Comparison of ENCODE assay signal across 2 cellular contexts in the genomic region with DNA sequence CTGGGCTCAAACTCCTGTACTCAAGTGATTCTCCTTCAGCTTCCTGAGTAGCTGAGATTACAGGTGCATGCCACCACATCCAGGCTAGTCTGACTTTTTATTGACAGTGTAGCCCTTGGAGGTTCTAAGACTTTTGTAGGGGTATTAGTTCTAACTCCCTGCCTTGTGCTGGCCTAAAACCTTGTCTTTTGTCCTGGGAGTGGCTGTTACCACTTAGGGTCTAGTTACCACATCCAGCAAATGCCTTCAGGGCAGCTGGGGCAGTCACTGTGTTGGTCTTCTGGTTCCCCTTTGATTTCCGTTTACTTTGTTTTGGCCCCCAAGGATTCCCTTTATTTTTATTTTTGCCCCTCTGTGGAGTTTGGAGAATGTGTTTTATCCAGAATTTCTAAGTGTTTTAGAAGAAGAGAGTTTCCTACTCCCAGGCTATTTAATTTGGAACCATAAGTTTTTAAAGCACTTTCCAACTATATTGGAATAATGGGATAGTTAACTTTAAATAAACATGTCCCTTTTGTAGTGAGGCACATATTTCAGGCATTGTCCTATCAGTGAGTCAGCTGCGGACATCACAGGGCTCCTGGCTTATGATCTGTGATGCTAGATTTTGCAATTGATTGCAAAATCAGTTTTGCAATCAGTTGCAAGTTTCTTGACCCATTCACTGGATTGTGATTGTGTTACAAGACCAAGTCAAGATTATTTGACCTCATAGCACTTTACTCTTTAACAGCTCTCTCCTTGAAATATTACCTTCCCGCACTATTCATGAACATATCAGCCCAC.
TF ChIP-seq lines count a peak whose summit lies in the region.

No MANE protein-coding gene starts in this region.

TF ChIP-seq in K562, 482 proteins besides CTCF, POLR2A, EP300 and RAD21 (continued from another document):
- TF ChIP-seq, protein P1, sequence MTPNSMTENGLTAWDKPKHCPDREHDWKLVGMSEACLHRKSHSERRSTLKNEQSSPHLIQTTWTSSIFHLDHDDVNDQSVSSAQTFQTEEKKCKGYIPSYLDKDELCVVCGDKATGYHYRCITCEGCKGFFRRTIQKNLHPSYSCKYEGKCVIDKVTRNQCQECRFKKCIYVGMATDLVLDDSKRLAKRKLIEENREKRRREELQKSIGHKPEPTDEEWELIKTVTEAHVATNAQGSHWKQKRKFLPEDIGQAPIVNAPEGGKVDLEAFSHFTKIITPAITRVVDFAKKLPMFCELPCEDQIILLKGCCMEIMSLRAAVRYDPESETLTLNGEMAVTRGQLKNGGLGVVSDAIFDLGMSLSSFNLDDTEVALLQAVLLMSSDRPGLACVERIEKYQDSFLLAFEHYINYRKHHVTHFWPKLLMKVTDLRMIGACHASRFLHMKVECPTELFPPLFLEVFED (CRISPR knock-in tag; conservative IDR thresholded peaks at IDR 0.05): no peak
- TF ChIP-seq CEBPB (tag; IDR thresholded peaks at IDR 0.05): 0 out of 2 replicates have a peak, but pooled peaks have one; percentile 35
- TF ChIP-seq, protein P2, sequence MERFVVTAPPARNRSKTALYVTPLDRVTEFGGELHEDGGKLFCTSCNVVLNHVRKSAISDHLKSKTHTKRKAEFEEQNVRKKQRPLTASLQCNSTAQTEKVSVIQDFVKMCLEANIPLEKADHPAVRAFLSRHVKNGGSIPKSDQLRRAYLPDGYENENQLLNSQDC (CRISPR knock-in tag; IDR thresholded peaks at IDR 0.05): no peak
- no peak for TF ChIP-seq CSDE1 (IDR thresholded peaks at IDR 0.05)
- TF ChIP-seq KAT8 (IDR thresholded peaks at IDR 0.05; ENCODE audit: low read depth): no peak
- TF ChIP-seq ZNF766 (CRISPR knock-in tag; conservative IDR thresholded peaks at IDR 0.05): no peak
- TF ChIP-seq CEBPG (CRISPR knock-in tag; IDR thresholded peaks at IDR 0.05): no peak
- peak; percentile 62 to 78; a peak in 3 of 4 replicates for TF ChIP-seq CEBPG (tag; conservative IDR thresholded peaks at IDR 0.05 in 1 of 2, IDR thresholded peaks at IDR 0.05 in 1 of 2)
- no peak for TF ChIP-seq ZZZ3 (IDR thresholded peaks at IDR 0.05)
- TF ChIP-seq SP1 (CRISPR knock-in tag; IDR thresholded peaks at IDR 0.05): no peak
- TF ChIP-seq ZNF79 (CRISPR knock-in tag; IDR thresholded peaks at IDR 0.05; ENCODE audit: low read depth): no peak
- no peak for TF ChIP-seq ZNF551 (CRISPR knock-in tag; IDR thresholded peaks at IDR 0.05)
- TF ChIP-seq, protein P3, sequence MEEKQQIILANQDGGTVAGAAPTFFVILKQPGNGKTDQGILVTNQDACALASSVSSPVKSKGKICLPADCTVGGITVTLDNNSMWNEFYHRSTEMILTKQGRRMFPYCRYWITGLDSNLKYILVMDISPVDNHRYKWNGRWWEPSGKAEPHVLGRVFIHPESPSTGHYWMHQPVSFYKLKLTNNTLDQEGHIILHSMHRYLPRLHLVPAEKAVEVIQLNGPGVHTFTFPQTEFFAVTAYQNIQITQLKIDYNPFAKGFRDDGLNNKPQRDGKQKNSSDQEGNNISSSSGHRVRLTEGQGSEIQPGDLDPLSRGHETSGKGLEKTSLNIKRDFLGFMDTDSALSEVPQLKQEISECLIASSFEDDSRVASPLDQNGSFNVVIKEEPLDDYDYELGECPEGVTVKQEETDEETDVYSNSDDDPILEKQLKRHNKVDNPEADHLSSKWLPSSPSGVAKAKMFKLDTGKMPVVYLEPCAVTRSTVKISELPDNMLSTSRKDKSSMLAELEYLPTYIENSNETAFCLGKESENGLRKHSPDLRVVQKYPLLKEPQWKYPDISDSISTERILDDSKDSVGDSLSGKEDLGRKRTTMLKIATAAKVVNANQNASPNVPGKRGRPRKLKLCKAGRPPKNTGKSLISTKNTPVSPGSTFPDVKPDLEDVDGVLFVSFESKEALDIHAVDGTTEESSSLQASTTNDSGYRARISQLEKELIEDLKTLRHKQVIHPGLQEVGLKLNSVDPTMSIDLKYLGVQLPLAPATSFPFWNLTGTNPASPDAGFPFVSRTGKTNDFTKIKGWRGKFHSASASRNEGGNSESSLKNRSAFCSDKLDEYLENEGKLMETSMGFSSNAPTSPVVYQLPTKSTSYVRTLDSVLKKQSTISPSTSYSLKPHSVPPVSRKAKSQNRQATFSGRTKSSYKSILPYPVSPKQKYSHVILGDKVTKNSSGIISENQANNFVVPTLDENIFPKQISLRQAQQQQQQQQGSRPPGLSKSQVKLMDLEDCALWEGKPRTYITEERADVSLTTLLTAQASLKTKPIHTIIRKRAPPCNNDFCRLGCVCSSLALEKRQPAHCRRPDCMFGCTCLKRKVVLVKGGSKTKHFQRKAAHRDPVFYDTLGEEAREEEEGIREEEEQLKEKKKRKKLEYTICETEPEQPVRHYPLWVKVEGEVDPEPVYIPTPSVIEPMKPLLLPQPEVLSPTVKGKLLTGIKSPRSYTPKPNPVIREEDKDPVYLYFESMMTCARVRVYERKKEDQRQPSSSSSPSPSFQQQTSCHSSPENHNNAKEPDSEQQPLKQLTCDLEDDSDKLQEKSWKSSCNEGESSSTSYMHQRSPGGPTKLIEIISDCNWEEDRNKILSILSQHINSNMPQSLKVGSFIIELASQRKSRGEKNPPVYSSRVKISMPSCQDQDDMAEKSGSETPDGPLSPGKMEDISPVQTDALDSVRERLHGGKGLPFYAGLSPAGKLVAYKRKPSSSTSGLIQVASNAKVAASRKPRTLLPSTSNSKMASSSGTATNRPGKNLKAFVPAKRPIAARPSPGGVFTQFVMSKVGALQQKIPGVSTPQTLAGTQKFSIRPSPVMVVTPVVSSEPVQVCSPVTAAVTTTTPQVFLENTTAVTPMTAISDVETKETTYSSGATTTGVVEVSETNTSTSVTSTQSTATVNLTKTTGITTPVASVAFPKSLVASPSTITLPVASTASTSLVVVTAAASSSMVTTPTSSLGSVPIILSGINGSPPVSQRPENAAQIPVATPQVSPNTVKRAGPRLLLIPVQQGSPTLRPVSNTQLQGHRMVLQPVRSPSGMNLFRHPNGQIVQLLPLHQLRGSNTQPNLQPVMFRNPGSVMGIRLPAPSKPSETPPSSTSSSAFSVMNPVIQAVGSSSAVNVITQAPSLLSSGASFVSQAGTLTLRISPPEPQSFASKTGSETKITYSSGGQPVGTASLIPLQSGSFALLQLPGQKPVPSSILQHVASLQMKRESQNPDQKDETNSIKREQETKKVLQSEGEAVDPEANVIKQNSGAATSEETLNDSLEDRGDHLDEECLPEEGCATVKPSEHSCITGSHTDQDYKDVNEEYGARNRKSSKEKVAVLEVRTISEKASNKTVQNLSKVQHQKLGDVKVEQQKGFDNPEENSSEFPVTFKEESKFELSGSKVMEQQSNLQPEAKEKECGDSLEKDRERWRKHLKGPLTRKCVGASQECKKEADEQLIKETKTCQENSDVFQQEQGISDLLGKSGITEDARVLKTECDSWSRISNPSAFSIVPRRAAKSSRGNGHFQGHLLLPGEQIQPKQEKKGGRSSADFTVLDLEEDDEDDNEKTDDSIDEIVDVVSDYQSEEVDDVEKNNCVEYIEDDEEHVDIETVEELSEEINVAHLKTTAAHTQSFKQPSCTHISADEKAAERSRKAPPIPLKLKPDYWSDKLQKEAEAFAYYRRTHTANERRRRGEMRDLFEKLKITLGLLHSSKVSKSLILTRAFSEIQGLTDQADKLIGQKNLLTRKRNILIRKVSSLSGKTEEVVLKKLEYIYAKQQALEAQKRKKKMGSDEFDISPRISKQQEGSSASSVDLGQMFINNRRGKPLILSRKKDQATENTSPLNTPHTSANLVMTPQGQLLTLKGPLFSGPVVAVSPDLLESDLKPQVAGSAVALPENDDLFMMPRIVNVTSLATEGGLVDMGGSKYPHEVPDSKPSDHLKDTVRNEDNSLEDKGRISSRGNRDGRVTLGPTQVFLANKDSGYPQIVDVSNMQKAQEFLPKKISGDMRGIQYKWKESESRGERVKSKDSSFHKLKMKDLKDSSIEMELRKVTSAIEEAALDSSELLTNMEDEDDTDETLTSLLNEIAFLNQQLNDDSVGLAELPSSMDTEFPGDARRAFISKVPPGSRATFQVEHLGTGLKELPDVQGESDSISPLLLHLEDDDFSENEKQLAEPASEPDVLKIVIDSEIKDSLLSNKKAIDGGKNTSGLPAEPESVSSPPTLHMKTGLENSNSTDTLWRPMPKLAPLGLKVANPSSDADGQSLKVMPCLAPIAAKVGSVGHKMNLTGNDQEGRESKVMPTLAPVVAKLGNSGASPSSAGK (IDR thresholded peaks at IDR 0.05): no peak

TF ChIP-seq in HepG2, 621 proteins besides CTCF, POLR2A, EP300 and RAD21 (continued from another document):
- TF ChIP-seq ZNF577 (CRISPR knock-in tag; IDR thresholded peaks at IDR 0.05; ENCODE audit: borderline replicate concordance, low read depth) (no peak), IKZF4 (CRISPR knock-in tag; IDR thresholded peaks at IDR 0.05; ENCODE audit: borderline replicate concordance, low read depth, not compliant biosample characterization) (no peak), CC2D1A (CRISPR knock-in tag; IDR thresholded peaks at IDR 0.05) (no peak), ZNF83 (CRISPR knock-in tag; IDR thresholded peaks at IDR 0.05; ENCODE audit: borderline replicate concordance) (no peak), SOX6 (IDR thresholded peaks at IDR 0.05) (no peak), SOX6 (CRISPR knock-in tag; IDR thresholded peaks at IDR 0.05) (peak; percentile 39; the same call in 1 of the 2 replicates), ZNF720 (CRISPR knock-in tag; IDR thresholded peaks at IDR 0.05) (no peak), TAF1 (CRISPR knock-in tag; IDR thresholded peaks at IDR 0.05) (no peak), SOX13 (IDR thresholded peaks at IDR 0.05) (0 out of 2 replicates have a peak, but pooled peaks have one; percentile 33), SOX13 (CRISPR knock-in tag; conservative IDR thresholded peaks at IDR 0.05 in 1 of 2, IDR thresholded peaks at IDR 0.05 in 1 of 2) (peak in 1 of 2 experiments; percentile 62; a peak in 2 of 4 replicates), ZIK1 (CRISPR knock-in tag; IDR thresholded peaks at IDR 0.05; ENCODE audit: borderline replicate concordance, low read depth) (no peak), ZSCAN25 (CRISPR knock-in tag; IDR thresholded peaks at IDR 0.05) (no peak), HIVEP1 (CRISPR knock-in tag; IDR thresholded peaks at IDR 0.05) (no peak), ZNF3 (CRISPR knock-in tag; IDR thresholded peaks at IDR 0.05) (no peak), FOSL2 (CRISPR knock-in tag; IDR thresholded peaks at IDR 0.05) (peak; percentile 89)
- TF ChIP-seq, protein P4, sequence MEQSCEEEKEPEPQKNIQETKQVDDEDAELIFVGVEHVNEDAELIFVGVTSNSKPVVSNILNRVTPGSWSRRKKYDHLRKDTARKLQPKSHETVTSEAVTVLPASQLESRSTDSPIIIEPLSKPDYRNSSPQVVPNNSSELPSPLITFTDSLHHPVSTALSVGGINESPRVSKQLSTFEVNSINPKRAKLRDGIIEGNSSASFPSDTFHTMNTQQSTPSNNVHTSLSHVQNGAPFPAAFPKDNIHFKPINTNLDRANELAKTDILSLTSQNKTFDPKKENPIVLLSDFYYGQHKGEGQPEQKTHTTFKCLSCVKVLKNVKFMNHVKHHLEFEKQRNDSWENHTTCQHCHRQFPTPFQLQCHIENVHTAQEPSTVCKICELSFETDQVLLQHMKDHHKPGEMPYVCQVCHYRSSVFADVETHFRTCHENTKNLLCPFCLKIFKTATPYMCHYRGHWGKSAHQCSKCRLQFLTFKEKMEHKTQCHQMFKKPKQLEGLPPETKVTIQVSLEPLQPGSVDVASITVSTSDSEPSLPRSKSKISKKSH (CRISPR knock-in tag; IDR thresholded peaks at IDR 0.05; ENCODE audit: borderline replicate concordance): no peak
- TF ChIP-seq, protein P5, sequence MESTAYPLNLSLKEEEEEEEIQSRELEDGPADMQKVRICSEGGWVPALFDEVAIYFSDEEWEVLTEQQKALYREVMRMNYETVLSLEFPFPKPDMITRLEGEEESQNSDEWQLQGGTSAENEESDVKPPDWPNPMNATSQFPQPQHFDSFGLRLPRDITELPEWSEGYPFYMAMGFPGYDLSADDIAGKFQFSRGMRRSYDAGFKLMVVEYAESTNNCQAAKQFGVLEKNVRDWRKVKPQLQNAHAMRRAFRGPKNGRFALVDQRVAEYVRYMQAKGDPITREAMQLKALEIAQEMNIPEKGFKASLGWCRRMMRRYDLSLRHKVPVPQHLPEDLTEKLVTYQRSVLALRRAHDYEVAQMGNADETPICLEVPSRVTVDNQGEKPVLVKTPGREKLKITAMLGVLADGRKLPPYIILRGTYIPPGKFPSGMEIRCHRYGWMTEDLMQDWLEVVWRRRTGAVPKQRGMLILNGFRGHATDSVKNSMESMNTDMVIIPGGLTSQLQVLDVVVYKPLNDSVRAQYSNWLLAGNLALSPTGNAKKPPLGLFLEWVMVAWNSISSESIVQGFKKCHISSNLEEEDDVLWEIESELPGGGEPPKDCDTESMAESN (CRISPR knock-in tag; conservative IDR thresholded peaks at IDR 0.05): no peak
- TF ChIP-seq, protein P6, sequence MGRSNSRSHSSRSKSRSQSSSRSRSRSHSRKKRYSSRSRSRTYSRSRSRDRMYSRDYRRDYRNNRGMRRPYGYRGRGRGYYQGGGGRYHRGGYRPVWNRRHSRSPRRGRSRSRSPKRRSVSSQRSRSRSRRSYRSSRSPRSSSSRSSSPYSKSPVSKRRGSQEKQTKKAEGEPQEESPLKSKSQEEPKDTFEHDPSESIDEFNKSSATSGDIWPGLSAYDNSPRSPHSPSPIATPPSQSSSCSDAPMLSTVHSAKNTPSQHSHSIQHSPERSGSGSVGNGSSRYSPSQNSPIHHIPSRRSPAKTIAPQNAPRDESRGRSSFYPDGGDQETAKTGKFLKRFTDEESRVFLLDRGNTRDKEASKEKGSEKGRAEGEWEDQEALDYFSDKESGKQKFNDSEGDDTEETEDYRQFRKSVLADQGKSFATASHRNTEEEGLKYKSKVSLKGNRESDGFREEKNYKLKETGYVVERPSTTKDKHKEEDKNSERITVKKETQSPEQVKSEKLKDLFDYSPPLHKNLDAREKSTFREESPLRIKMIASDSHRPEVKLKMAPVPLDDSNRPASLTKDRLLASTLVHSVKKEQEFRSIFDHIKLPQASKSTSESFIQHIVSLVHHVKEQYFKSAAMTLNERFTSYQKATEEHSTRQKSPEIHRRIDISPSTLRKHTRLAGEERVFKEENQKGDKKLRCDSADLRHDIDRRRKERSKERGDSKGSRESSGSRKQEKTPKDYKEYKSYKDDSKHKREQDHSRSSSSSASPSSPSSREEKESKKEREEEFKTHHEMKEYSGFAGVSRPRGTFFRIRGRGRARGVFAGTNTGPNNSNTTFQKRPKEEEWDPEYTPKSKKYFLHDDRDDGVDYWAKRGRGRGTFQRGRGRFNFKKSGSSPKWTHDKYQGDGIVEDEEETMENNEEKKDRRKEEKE (IDR thresholded peaks at IDR 0.05): no peak
